ENCODE assay signal across 1 cellular context in the genomic region with DNA sequence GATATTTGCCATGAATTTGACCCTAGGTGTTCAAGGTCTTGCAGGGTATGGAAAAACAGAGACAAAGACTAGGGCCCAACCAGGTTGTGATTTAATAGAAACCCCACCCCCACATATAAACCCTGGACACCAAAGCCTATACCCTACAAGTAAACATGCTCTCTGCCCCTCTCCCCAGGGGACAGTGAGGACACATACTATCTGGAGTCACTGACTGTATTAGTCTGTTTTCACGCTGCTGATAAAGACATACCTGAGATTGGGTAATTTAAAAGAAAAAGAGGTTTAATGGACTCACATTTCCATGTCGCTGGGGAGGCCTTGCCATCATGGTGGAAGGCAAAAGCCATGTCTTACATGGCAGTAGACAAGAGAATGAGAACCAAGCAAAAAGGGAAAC.
A peak's percentile ranks its signal among the peaks of the same experiment; 100 is the strongest.
TF ChIP-seq lines count a peak whose summit lies in the region.

No MANE protein-coding gene starts in this region.

TF ChIP-seq in HepG2, 621 proteins besides CTCF, POLR2A, EP300 and RAD21 (continued from another document and continues in another):
- TF ChIP-seq NPAS2 (CRISPR knock-in tag; IDR thresholded peaks at IDR 0.05; ENCODE audit: borderline replicate concordance): no peak
- TF ChIP-seq ATF6 (CRISPR knock-in tag; conservative IDR thresholded peaks at IDR 0.05): no peak
- no peak for TF ChIP-seq SYNCRIP (IDR thresholded peaks at IDR 0.05; ENCODE audit: insufficient read depth, low read depth, low read length)
- TF ChIP-seq GABPA (IDR thresholded peaks at IDR 0.05; ENCODE audit: low read depth, low read length): no peak
- 0 out of 2 replicates have a peak, but pooled peaks have one; percentile 15 for TF ChIP-seq GABPA (CRISPR knock-in tag; IDR thresholded peaks at IDR 0.05; ENCODE audit: low read depth)
- no peak for TF ChIP-seq ZNF841 (CRISPR knock-in tag; IDR thresholded peaks at IDR 0.05; ENCODE audit: borderline replicate concordance)
- no peak for TF ChIP-seq CBX1 (IDR thresholded peaks at IDR 0.05; ENCODE audit: low read depth)
- no peak for TF ChIP-seq KDM5A (IDR thresholded peaks at IDR 0.05; ENCODE audit: borderline replicate concordance, low read length)
- TF ChIP-seq PTBP1 (IDR thresholded peaks at IDR 0.05; ENCODE audit: low read depth, low read length, poor library complexity, severe bottlenecking): no peak
- TF ChIP-seq, protein P1, sequence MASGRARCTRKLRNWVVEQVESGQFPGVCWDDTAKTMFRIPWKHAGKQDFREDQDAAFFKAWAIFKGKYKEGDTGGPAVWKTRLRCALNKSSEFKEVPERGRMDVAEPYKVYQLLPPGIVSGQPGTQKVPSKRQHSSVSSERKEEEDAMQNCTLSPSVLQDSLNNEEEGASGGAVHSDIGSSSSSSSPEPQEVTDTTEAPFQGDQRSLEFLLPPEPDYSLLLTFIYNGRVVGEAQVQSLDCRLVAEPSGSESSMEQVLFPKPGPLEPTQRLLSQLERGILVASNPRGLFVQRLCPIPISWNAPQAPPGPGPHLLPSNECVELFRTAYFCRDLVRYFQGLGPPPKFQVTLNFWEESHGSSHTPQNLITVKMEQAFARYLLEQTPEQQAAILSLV (CRISPR knock-in tag; IDR thresholded peaks at IDR 0.05; ENCODE audit: borderline replicate concordance): peak; percentile 41; the same call in 1 of the 2 replicates
- TF ChIP-seq SP140L (CRISPR knock-in tag; IDR thresholded peaks at IDR 0.05; ENCODE audit: borderline replicate concordance): no peak
- TF ChIP-seq, protein P2, sequence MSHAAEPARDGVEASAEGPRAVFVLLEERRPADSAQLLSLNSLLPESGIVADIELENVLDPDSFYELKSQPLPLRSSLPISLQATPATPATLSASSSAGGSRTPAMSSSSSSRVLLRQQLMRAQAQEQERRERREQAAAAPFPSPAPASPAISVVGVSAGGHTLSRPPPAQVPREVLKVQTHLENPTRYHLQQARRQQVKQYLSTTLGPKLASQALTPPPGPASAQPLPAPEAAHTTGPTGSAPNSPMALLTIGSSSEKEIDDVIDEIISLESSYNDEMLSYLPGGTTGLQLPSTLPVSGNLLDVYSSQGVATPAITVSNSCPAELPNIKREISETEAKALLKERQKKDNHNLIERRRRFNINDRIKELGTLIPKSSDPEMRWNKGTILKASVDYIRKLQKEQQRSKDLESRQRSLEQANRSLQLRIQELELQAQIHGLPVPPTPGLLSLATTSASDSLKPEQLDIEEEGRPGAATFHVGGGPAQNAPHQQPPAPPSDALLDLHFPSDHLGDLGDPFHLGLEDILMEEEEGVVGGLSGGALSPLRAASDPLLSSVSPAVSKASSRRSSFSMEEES (CRISPR knock-in tag; IDR thresholded peaks at IDR 0.05): no peak
- TF ChIP-seq ZNF569 (CRISPR knock-in tag; IDR thresholded peaks at IDR 0.05; ENCODE audit: borderline replicate concordance): peak; percentile 72; the same call in 1 of the 2 replicates
- peak; percentile 94 for TF ChIP-seq ZMYM4 (CRISPR knock-in tag; IDR thresholded peaks at IDR 0.05)
- TF ChIP-seq BRCA1 (CRISPR knock-in tag; IDR thresholded peaks at IDR 0.05): 0 out of 2 replicates have a peak, but pooled peaks have one; percentile 31
- no peak for TF ChIP-seq ZNF724P (CRISPR knock-in tag; IDR thresholded peaks at IDR 0.05; ENCODE audit: borderline replicate concordance)
- peak; percentile 68 for TF ChIP-seq TBX2 (CRISPR knock-in tag; IDR thresholded peaks at IDR 0.05; ENCODE audit: borderline replicate concordance)
- peak; percentile 52; the same call in 1 of the 2 replicates for TF ChIP-seq ERF (CRISPR knock-in tag; IDR thresholded peaks at IDR 0.05)
- no peak for TF ChIP-seq TBX3 (IDR thresholded peaks at IDR 0.05; ENCODE audit: borderline replicate concordance)
- peak; percentile 75 for TF ChIP-seq SKI (IDR thresholded peaks at IDR 0.05; ENCODE audit: partially characterized antibody)
- TF ChIP-seq HDAC1 (CRISPR knock-in tag; IDR thresholded peaks at IDR 0.05): peak; percentile 32; the same call in 1 of the 2 replicates
- TF ChIP-seq NFE2L1 (CRISPR knock-in tag; IDR thresholded peaks at IDR 0.05; ENCODE audit: borderline replicate concordance): no peak
- no peak for TF ChIP-seq ZNF34 (CRISPR knock-in tag; IDR thresholded peaks at IDR 0.05; ENCODE audit: borderline replicate concordance)
- TF ChIP-seq PCBP1 (IDR thresholded peaks at IDR 0.05; ENCODE audit: borderline replicate concordance, low read depth, low read length): no peak
- peak; percentile 81 for TF ChIP-seq ZSCAN25 (CRISPR knock-in tag; IDR thresholded peaks at IDR 0.05)
- TF ChIP-seq NCOA2 (CRISPR knock-in tag; IDR thresholded peaks at IDR 0.05): peak; percentile 75
- TF ChIP-seq, protein P3, sequence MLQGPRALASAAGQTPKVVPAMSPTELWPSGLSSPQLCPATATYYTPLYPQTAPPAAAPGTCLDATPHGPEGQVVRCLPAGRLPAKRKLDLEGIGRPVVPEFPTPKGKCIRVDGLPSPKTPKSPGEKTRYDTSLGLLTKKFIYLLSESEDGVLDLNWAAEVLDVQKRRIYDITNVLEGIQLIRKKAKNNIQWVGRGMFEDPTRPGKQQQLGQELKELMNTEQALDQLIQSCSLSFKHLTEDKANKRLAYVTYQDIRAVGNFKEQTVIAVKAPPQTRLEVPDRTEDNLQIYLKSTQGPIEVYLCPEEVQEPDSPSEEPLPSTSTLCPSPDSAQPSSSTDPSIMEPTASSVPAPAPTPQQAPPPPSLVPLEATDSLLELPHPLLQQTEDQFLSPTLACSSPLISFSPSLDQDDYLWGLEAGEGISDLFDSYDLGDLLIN (CRISPR knock-in tag; IDR thresholded peaks at IDR 0.05; ENCODE audit: borderline replicate concordance): no peak
- no peak for TF ChIP-seq SRF (IDR thresholded peaks at IDR 0.05; ENCODE audit: low read depth, low read length)
- TF ChIP-seq ZNF747 (CRISPR knock-in tag; IDR thresholded peaks at IDR 0.05; ENCODE audit: borderline replicate concordance): peak; percentile 57; the same call in 1 of the 2 replicates
- TF ChIP-seq, protein P4, sequence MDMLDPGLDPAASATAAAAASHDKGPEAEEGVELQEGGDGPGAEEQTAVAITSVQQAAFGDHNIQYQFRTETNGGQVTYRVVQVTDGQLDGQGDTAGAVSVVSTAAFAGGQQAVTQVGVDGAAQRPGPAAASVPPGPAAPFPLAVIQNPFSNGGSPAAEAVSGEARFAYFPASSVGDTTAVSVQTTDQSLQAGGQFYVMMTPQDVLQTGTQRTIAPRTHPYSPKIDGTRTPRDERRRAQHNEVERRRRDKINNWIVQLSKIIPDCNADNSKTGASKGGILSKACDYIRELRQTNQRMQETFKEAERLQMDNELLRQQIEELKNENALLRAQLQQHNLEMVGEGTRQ (IDR thresholded peaks at IDR 0.05; ENCODE audit: low read depth, low read length): no peak
- TF ChIP-seq, protein P4 (CRISPR knock-in tag; IDR thresholded peaks at IDR 0.05; ENCODE audit: borderline replicate concordance): no peak
- 0 out of 2 replicates have a peak, but pooled peaks have one; percentile 21 for TF ChIP-seq IRF2 (CRISPR knock-in tag; IDR thresholded peaks at IDR 0.05)
- no peak for TF ChIP-seq MATR3 (CRISPR knock-in tag; IDR thresholded peaks at IDR 0.05)
- TF ChIP-seq EZH2 (conservative IDR thresholded peaks at IDR 0.05; ENCODE audit: low read depth, low read length): no peak
- peak; percentile 74 for TF ChIP-seq ZMYM3 (CRISPR knock-in tag; IDR thresholded peaks at IDR 0.05)
- no peak for TF ChIP-seq ZNF205 (CRISPR knock-in tag; IDR thresholded peaks at IDR 0.05)
- TF ChIP-seq FOXA3 (CRISPR knock-in tag; IDR thresholded peaks at IDR 0.05): peak; percentile 88
- TF ChIP-seq ZFAT (CRISPR knock-in tag; conservative IDR thresholded peaks at IDR 0.05): no peak
- TF ChIP-seq EED (CRISPR knock-in tag; IDR thresholded peaks at IDR 0.05): no peak
- no peak for TF ChIP-seq ZNF746 (CRISPR knock-in tag; IDR thresholded peaks at IDR 0.05)
- TF ChIP-seq, protein P5, sequence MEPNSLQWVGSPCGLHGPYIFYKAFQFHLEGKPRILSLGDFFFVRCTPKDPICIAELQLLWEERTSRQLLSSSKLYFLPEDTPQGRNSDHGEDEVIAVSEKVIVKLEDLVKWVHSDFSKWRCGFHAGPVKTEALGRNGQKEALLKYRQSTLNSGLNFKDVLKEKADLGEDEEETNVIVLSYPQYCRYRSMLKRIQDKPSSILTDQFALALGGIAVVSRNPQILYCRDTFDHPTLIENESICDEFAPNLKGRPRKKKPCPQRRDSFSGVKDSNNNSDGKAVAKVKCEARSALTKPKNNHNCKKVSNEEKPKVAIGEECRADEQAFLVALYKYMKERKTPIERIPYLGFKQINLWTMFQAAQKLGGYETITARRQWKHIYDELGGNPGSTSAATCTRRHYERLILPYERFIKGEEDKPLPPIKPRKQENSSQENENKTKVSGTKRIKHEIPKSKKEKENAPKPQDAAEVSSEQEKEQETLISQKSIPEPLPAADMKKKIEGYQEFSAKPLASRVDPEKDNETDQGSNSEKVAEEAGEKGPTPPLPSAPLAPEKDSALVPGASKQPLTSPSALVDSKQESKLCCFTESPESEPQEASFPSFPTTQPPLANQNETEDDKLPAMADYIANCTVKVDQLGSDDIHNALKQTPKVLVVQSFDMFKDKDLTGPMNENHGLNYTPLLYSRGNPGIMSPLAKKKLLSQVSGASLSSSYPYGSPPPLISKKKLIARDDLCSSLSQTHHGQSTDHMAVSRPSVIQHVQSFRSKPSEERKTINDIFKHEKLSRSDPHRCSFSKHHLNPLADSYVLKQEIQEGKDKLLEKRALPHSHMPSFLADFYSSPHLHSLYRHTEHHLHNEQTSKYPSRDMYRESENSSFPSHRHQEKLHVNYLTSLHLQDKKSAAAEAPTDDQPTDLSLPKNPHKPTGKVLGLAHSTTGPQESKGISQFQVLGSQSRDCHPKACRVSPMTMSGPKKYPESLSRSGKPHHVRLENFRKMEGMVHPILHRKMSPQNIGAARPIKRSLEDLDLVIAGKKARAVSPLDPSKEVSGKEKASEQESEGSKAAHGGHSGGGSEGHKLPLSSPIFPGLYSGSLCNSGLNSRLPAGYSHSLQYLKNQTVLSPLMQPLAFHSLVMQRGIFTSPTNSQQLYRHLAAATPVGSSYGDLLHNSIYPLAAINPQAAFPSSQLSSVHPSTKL (CRISPR knock-in tag; IDR thresholded peaks at IDR 0.05): peak; percentile 84
- no peak for TF ChIP-seq ZNF891 (CRISPR knock-in tag; IDR thresholded peaks at IDR 0.05)
- TF ChIP-seq, protein P6, sequence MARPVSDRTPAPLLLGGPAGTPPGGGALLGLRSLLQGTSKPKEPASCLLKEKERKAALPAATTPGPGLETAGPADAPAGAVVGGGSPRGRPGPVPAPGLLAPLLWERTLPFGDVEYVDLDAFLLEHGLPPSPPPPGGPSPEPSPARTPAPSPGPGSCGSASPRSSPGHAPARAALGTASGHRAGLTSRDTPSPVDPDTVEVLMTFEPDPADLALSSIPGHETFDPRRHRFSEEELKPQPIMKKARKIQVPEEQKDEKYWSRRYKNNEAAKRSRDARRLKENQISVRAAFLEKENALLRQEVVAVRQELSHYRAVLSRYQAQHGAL (CRISPR knock-in tag; IDR thresholded peaks at IDR 0.05; ENCODE audit: not compliant biosample characterization): no peak
- TF ChIP-seq PATZ1 (CRISPR knock-in tag; IDR thresholded peaks at IDR 0.05): peak; percentile 75; the same call in 1 of the 2 replicates
- TF ChIP-seq CREB1 (IDR thresholded peaks at IDR 0.05): no peak
- peak; percentile 61 for TF ChIP-seq CREB1 (CRISPR knock-in tag; IDR thresholded peaks at IDR 0.05)
- TF ChIP-seq ZNF788 (CRISPR knock-in tag; IDR thresholded peaks at IDR 0.05; ENCODE audit: borderline replicate concordance): peak; percentile 33; the same call in 1 of the 2 replicates
- no peak; the same call in 1 of the 2 replicates for TF ChIP-seq ZNF558 (CRISPR knock-in tag; IDR thresholded peaks at IDR 0.05; ENCODE audit: borderline replicate concordance)
- no peak for TF ChIP-seq ZBTB25 (CRISPR knock-in tag; IDR thresholded peaks at IDR 0.05)
- no peak for TF ChIP-seq MEIS1 (CRISPR knock-in tag; IDR thresholded peaks at IDR 0.05; ENCODE audit: borderline replicate concordance)
- no peak for TF ChIP-seq TGIF2 (CRISPR knock-in tag; IDR thresholded peaks at IDR 0.05)
- TF ChIP-seq TEAD3 (CRISPR knock-in tag; optimal IDR thresholded peaks at IDR 0.05; ENCODE audit: borderline replicate concordance): peak; percentile 68
